20 cellular contexts compared by ENCODE assay signal in genomic region chr1:47999097-47999496, GRCh38.
"Had no signal": no experiment of that assay in that cellular context is flagged by ENCODE, and none has a peak within 500 bp of the region (broad histone marks: within the 10 kb centered on the region; RNA-seq: fewer than 3 reads in every experiment).

No MANE protein-coding gene starts in this region.

- H3K9me3 ChIP-seq: MG63, SJSA1 had no signal

- H3K36me3 ChIP-seq: SJSA1 had no signal

- FAIRE-seq: RCC 7860 had no signal

- H3K4me3 ChIP-seq: MG63, SJSA1, SK-N-MC had no signal

- DNase-seq: Karpas-422, KG1, MG63, NCI-H1092, NCI-H1105 treated with DMSO at 0.1 percent for 48 hours, NCI-H1417 treated with DMSO at 0.1 percent for 48 hours, NCI-H146, NCI-H1694 treated with DMSO at 0.1 percent for 48 hours, NCI-H1930, NCI-H2081, NCI-H2107, NCI-H2227 treated with DMSO at 0.1 percent for 48 hours, NCI-H524, NCI-H526 treated with DMSO at 0.1 percent for 48 hours, NCI-H748 treated with DMSO at 0.1 percent for 48 hours, Right ventricle myocardium superior, SIG-M5 had no signal

- H3K27ac ChIP-seq: SJSA1, SK-N-MC had no signal
